ENCODE assay signal across 14 cellular contexts in the genomic region with DNA sequence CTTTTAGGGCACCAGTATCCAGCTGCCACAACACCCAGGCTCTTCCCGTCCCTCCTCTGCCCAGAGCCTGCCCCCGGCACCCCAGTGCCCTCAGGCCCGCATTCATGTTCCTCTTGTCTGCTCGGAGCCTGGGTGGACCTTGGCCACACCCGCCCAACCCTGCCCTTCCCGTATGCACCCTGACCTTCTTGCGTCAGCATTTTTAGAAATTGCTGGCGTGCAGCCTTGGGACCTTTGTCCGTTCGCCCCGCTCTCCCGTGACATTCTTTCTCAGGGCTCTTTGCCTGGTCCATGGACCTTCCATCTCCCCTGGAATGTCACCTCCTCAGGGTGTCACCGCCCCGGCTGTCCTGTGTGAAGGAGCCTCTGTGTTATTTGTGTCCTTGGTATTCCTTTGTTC. TPM values are rescaled to one million over a fixed set of nuclear protein-coding genes. Genes with fewer than 3 reads are reported as not detected.
DNase-seq lines count a peak whose midpoint lies in the region; ATAC-seq and TF ChIP-seq lines count a peak whose summit lies in the region.
"Had no signal": no experiment of that assay in that cellular context is flagged by ENCODE, and none has a peak within 500 bp of the region (broad histone marks: within the 10 kb centered on the region; RNA-seq: fewer than 3 reads in every experiment).

No MANE protein-coding gene starts in this region.

- TF ChIP-seq CTCF in lower lobe of right lung (IDR thresholded peaks at IDR 0.05) = no peak
- TF ChIP-seq CTCF in testis (IDR thresholded peaks at IDR 0.05) = no peak

- H3K27ac Mint-ChIP-seq in activated CD4-positive, alpha-beta T cell treated with anti-CD3 and anti-CD28 coated beads, Interleukin-2, amount 10 ng/mL, durations not matched to agents 24 days and 14 days = no peak overlapping the region
- H3K27ac Mint-ChIP-seq: activated T-helper 1 cell treated with anti-CD3 and anti-CD28 coated beads, Interleukin-12 subunit alpha, Interleukin-12 subunit beta, Interleukin-2, Interleukin-4 antibody, amounts not matched to agents 30 ng/mL and 10 ng/mL and 1 ng/mL, durations not matched to agents 14 hours and 24 hours and 36 hours had no signal

- WGBS in testis, 2 donors = 91 to 94% methylated on average over 13 to 14 of the region's 14 CpGs

- DNase-seq in HuH-7.5 (ENCODE audit: low spot score) (peak; percentile 72), lower lobe of right lung (peak; percentile 84), testis (no peak)
- no peak for DNase-seq in activated CD4-positive, alpha-beta T cell treated with anti-CD3 and anti-CD28 coated beads, Interleukin-2, amount 10 ng/mL, durations not matched to agents 24 days and 14 days
- DNase-seq: DMS79 treated with DMSO at 0.1 percent for 48 hours; effector memory CD4-positive, alpha-beta T cell; left cardiac atrium; MG63; stimulated activated CD4-positive, alpha-beta T cell treated with anti-CD3 and anti-CD28 coated beads, Interleukin-15, amount 100 ng/mL, for 24 hours; stimulated activated CD8-positive, alpha-beta memory T cell treated with anti-CD3 and anti-CD28 coated beads, Interleukin-4, amount 100 ng/mL, for 48 hours had no signal

- no peak for TF ChIP-seq POLR2A in testis (IDR thresholded peaks at IDR 0.05)

- no peaks in the 10 kb centered on the region for H3K9me3 Mint-ChIP-seq in activated CD4-positive, alpha-beta T cell treated with anti-CD3 and anti-CD28 coated beads, Interleukin-2, amount 10 ng/mL, durations not matched to agents 24 days and 14 days
- H3K9me3 Mint-ChIP-seq: activated T-helper 1 cell treated with anti-CD3 and anti-CD28 coated beads, Interleukin-12 subunit alpha, Interleukin-12 subunit beta, Interleukin-2, Interleukin-4 antibody, amounts not matched to agents 30 ng/mL and 10 ng/mL and 1 ng/mL, durations not matched to agents 14 hours and 24 hours and 36 hours had no signal

- H3K4me1 ChIP-seq in lower lobe of right lung (peaks cover 17% of the 10 kb centered on the region), testis (no peaks in the 10 kb centered on the region)

- H3K27me3 ChIP-seq in lower lobe of right lung (ENCODE audit: low read depth) (no peaks in the 10 kb centered on the region), testis (no peaks in the 10 kb centered on the region)
- H3K27me3 ChIP-seq: MG63 had no signal

- ATAC-seq in lower lobe of right lung = peak; percentile 75 to 90

- no peaks in the 10 kb centered on the region for H3K27me3 Mint-ChIP-seq in activated CD4-positive, alpha-beta T cell treated with anti-CD3 and anti-CD28 coated beads, Interleukin-2, amount 10 ng/mL, durations not matched to agents 24 days and 14 days

- H3K36me3 Mint-ChIP-seq in activated CD4-positive, alpha-beta T cell treated with anti-CD3 and anti-CD28 coated beads, Interleukin-2, amount 10 ng/mL, durations not matched to agents 24 days and 14 days (ENCODE audit: low read depth) = peaks cover 59% of the 10 kb centered on the region

- H3K9me3 ChIP-seq in lower lobe of right lung (no peaks in the 10 kb centered on the region), testis (no peaks in the 10 kb centered on the region)
- H3K9me3 ChIP-seq: MG63 had no signal

- H3K27ac ChIP-seq in lower lobe of right lung (peak overlapping the region; percentile 62), testis (no peak overlapping the region)

- peaks cover 6% of the 10 kb centered on the region for H3K4me1 Mint-ChIP-seq in activated CD4-positive, alpha-beta T cell treated with anti-CD3 and anti-CD28 coated beads, Interleukin-2, amount 10 ng/mL, durations not matched to agents 24 days and 14 days

- H3K4me3 ChIP-seq in lower lobe of right lung (no peak overlapping the region), testis (no peak overlapping the region)
- H3K4me3 ChIP-seq: MG63 had no signal

- intact Hi-C loops in lower lobe of right lung (cut with DNase I) = no loop called here
- intact Hi-C loops in activated CD4-positive, alpha-beta T cell treated with anti-CD3 and anti-CD28 coated beads, Interleukin-2, amount 10 ng/mL, durations not matched to agents 24 days and 14 days (cut with micrococcal nuclease) = no loop called here
- intact Hi-C loops in testis (cut with DNase I; ENCODE audit: low total_unique reads) = no loop called here

- no peak overlapping the region for H3K4me3 Mint-ChIP-seq in activated CD4-positive, alpha-beta T cell treated with anti-CD3 and anti-CD28 coated beads, Interleukin-2, amount 10 ng/mL, durations not matched to agents 24 days and 14 days
- H3K4me3 Mint-ChIP-seq: activated T-helper 1 cell treated with anti-CD3 and anti-CD28 coated beads, Interleukin-12 subunit alpha, Interleukin-12 subunit beta, Interleukin-2, Interleukin-4 antibody, amounts not matched to agents 30 ng/mL and 10 ng/mL and 1 ng/mL, durations not matched to agents 14 hours and 24 hours and 36 hours had no signal

- H3K36me3 ChIP-seq in lower lobe of right lung (peaks cover 83% of the 10 kb centered on the region), testis (ENCODE audit: low read depth, missing control alignments) (no peaks in the 10 kb centered on the region)

RNA-seq across cellular contexts. Expression of a gene that starts 7.6 kb away (rescaled TPM):
- total RNA-seq in lower lobe of right lung (310 TPM), testis (100 to 1,000 TPM; 139 to 208 TPM)
- total RNA-seq in activated CD4-positive, alpha-beta T cell treated with anti-CD3 and anti-CD28 coated beads, Interleukin-2, amount 10 ng/mL, durations not matched to agents 24 days and 14 days = 116 and 117 TPM in 2 replicates
- 136 TPM for polyA plus RNA-seq in testis (ENCODE audit: insufficient read depth, low read depth, low replicate concordance)

RNA-seq across cellular contexts. Expression of a gene that starts 9.1 kb away (rescaled TPM):
- not detected for total RNA-seq in lower lobe of right lung
- not detected in 2 replicates for total RNA-seq in activated CD4-positive, alpha-beta T cell treated with anti-CD3 and anti-CD28 coated beads, Interleukin-2, amount 10 ng/mL, durations not matched to agents 24 days and 14 days
- total RNA-seq in testis = 10 to 100 TPM; 24.5 to 55.2 TPM
- polyA plus RNA-seq in testis (ENCODE audit: insufficient read depth, low read depth, low replicate concordance) = 72.6 TPM
- total RNA-seq: activated T-helper 1 cell treated with anti-CD3 and anti-CD28 coated beads, Interleukin-12 subunit alpha, Interleukin-12 subunit beta, Interleukin-2, Interleukin-4 antibody, amounts not matched to agents 30 ng/mL and 10 ng/mL and 1 ng/mL, durations not matched to agents 14 hours and 24 hours and 36 hours; astrocyte; glomerular endothelial cell; H4 had no signal

RNA-seq across cellular contexts. Expression of a gene that starts 25.8 kb away (rescaled TPM):
- total RNA-seq in lower lobe of right lung = 1.9 TPM
- total RNA-seq in activated CD4-positive, alpha-beta T cell treated with anti-CD3 and anti-CD28 coated beads, Interleukin-2, amount 10 ng/mL, durations not matched to agents 24 days and 14 days = 0.35 TPM in 1 of 2 replicates, not detected in the other
- 1 to 10 TPM; 2.3 to 2.4 TPM for total RNA-seq in testis
- 3.1 TPM for polyA plus RNA-seq in testis (ENCODE audit: insufficient read depth, low read depth, low replicate concordance)
- total RNA-seq: activated T-helper 1 cell treated with anti-CD3 and anti-CD28 coated beads, Interleukin-12 subunit alpha, Interleukin-12 subunit beta, Interleukin-2, Interleukin-4 antibody, amounts not matched to agents 30 ng/mL and 10 ng/mL and 1 ng/mL, durations not matched to agents 14 hours and 24 hours and 36 hours; glomerular endothelial cell; left cardiac atrium had no signal

RNA-seq across cellular contexts. Expression of a gene that starts 35.5 kb away (rescaled TPM):
- total RNA-seq in lower lobe of right lung = 80.4 TPM
- total RNA-seq in activated CD4-positive, alpha-beta T cell treated with anti-CD3 and anti-CD28 coated beads, Interleukin-2, amount 10 ng/mL, durations not matched to agents 24 days and 14 days = 40.5 and 42.1 TPM in 2 replicates
- total RNA-seq in testis = 10 to 100 TPM; 37.2 to 40.9 TPM
- 48.3 TPM for polyA plus RNA-seq in testis (ENCODE audit: insufficient read depth, low read depth, low replicate concordance)

RNA-seq across cellular contexts. Expression of a gene that starts 39.3 kb away (rescaled TPM):
- total RNA-seq in lower lobe of right lung = 21.2 TPM
- 1.8 and 1.9 TPM in 2 replicates for total RNA-seq in activated CD4-positive, alpha-beta T cell treated with anti-CD3 and anti-CD28 coated beads, Interleukin-2, amount 10 ng/mL, durations not matched to agents 24 days and 14 days
- 10 to 100 TPM; 12.8 to 22.3 TPM for total RNA-seq in testis
- polyA plus RNA-seq in testis (ENCODE audit: insufficient read depth, low read depth, low replicate concordance) = 19.9 TPM

Comparison
In these comparisons a context has a peak if more than half of its experiments do, and no peak if none do; other contexts are left out.
1. DNase-seq: peak in HuH-7.5 (single experiment) and lower lobe of right lung (single experiment); none in activated CD4-positive, alpha-beta T cell treated with anti-CD3 and anti-CD28 coated beads, Interleukin-2, amount 10 ng/mL, durations not matched to agents 24 days and 14 days (single experiment) and testis (single experiment).
2. RNA of a gene that starts 9.1 kb away (total RNA-seq): 24.5 to 55.2 TPM in testis; not detected in lower lobe of right lung (single experiment) and not detected in activated CD4-positive, alpha-beta T cell treated with anti-CD3 and anti-CD28 coated beads, Interleukin-2, amount 10 ng/mL, durations not matched to agents 24 days and 14 days; every median in the first group is over 10 times any median in the second.